22 cellular contexts compared by ENCODE assay signal in genomic region chr5:172251419-172251818, GRCh38.
DNase-seq lines count a peak whose midpoint lies in the region; ATAC-seq and TF ChIP-seq lines count a peak whose summit lies in the region.
"Had no signal": no experiment of that assay in that cellular context is flagged by ENCODE, and none has a peak within 500 bp of the region (broad histone marks: within the 10 kb centered on the region; RNA-seq: fewer than 3 reads in every experiment).

No MANE protein-coding gene starts in this region.

- H3K4me3 Mint-ChIP-seq in central memory CD8-positive, alpha-beta T cell = no peak overlapping the region
- H3K4me3 Mint-ChIP-seq: CD14-positive monocyte; CD4-positive, alpha-beta memory T cell; CD4-positive, CD25-positive, alpha-beta regulatory T cell; CD8-positive, alpha-beta memory T cell had no signal

- CTCF ChIA-PET in HEK293 (lab: Yijun Ruan, JAX) (no interaction called here), HEK293T (lab: Yijun Ruan, JAX) (no interaction called here)

- peaks cover 17% of the 10 kb centered on the region for H3K4me1 Mint-ChIP-seq in central memory CD8-positive, alpha-beta T cell
- H3K4me1 Mint-ChIP-seq: CD14-positive monocyte had no signal

- no peaks in the 10 kb centered on the region for H3K36me3 Mint-ChIP-seq in central memory CD8-positive, alpha-beta T cell (ENCODE audit: insufficient read depth)

- POLR2A ChIA-PET in HEK293 (lab: Yijun Ruan, JAX) (interaction anchor here (0.6 kb wide), 1 partner anchor 44 kb away, joined by 3 read pairs; no protein-coding TSS in a partner anchor), HEK293T (lab: Yijun Ruan, JAX) (no interaction called here)

- H3K4me1 ChIP-seq in HEK293 (ENCODE audit: control insufficient read depth, insufficient read depth, low read length) = no peaks in the 10 kb centered on the region
- H3K4me1 ChIP-seq: BE2C, BLaER1 had no signal

- ATAC-seq in central memory CD8-positive, alpha-beta T cell (replicated peaks; ENCODE audit: extremely low read depth, poor library complexity, severe bottlenecking) = no peak
- no peak for ATAC-seq in HG03442 (IDR thresholded peaks at IDR 0.05; ENCODE audit: unreplicated experiment)
- ATAC-seq in GM18519 (IDR thresholded peaks at IDR 0.05; ENCODE audit: low FRiP score, unreplicated experiment) = no peak

- no peaks in the 10 kb centered on the region for H3K27me3 Mint-ChIP-seq in central memory CD8-positive, alpha-beta T cell
- H3K27me3 Mint-ChIP-seq: CD4-positive, alpha-beta memory T cell; CD4-positive, CD25-positive, alpha-beta regulatory T cell; CD8-positive, alpha-beta memory T cell had no signal

- peaks cover 5% of the 10 kb centered on the region for H3K9me3 Mint-ChIP-seq in central memory CD8-positive, alpha-beta T cell

- H3K9me3 ChIP-seq in HEK293 (ENCODE audit: control insufficient read depth, insufficient read depth, low read depth, low read length) = no peaks in the 10 kb centered on the region
- H3K9me3 ChIP-seq: BE2C had no signal

- TF ChIP-seq CTCF in HEK293 (tag by site-specific recombination; IDR thresholded peaks at IDR 0.05) = no peak

- no peak overlapping the region for H3K27ac ChIP-seq in HEK293 (ENCODE audit: extremely low read depth, low read depth, low read length)
- H3K27ac ChIP-seq: BLaER1 had no signal

- H3K4me3 ChIP-seq in HEK293 (ENCODE audit: low read depth, low read length) = no peak overlapping the region
- H3K4me3 ChIP-seq: BLaER1 had no signal

- peak overlapping the region; percentile 53 for H3K27ac Mint-ChIP-seq in central memory CD8-positive, alpha-beta T cell (ENCODE audit: low read depth)
- H3K27ac Mint-ChIP-seq: CD4-positive, alpha-beta memory T cell; CD4-positive, CD25-positive, alpha-beta regulatory T cell; CD8-positive, alpha-beta memory T cell had no signal

- H3K36me3 ChIP-seq in HEK293 (ENCODE audit: control insufficient read depth in 2 of 2, insufficient read depth in 1 of 2, low read length in 2 of 2) = peaks cover 0 to 10% of the 10 kb centered on the region in 2 experiments; a peak in 2 of 3 replicates

- DNase-seq in HEK293T (ENCODE audit: extremely low spot score) = no peak
- no peak for DNase-seq in central memory CD8-positive, alpha-beta T cell (ENCODE audit: low spot score in 2 of 2)
- DNase-seq: 8988T; ACHN; BE2C; C1 segment of cervical spinal cord; CD4-positive, alpha-beta memory T cell; CD4-positive, CD25-positive, alpha-beta regulatory T cell; CD8-positive, alpha-beta memory T cell; COR-L47; DMS 273 treated with DMSO at 0.1 percent for 48 hours; DMS153; DMS53; DMS79; DND-41; EL; GDM1 had no signal

TF ChIP-seq in HEK293, 187 proteins besides CTCF, POLR2A, EP300 and RAD21:
- TF ChIP-seq ZNF175 (tag by site-specific recombination; IDR thresholded peaks at IDR 0.05) = no peak
- TF ChIP-seq, protein P1, sequence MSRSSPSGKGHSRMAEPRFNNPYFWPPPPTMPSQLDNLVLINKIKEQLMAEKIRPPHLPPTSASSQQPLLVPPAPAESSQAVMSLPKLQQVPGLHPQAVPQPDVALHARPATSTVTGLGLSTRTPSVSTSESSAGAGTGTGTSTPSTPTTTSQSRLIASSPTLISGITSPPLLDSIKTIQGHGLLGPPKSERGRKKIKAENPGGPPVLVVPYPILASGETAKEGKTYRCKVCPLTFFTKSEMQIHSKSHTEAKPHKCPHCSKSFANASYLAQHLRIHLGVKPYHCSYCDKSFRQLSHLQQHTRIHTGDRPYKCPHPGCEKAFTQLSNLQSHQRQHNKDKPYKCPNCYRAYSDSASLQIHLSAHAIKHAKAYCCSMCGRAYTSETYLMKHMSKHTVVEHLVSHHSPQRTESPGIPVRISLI (tag by site-specific recombination; IDR thresholded peaks at IDR 0.05) = 0 out of 2 replicates have a peak, but pooled peaks have one; percentile 30
- no peak for TF ChIP-seq ZNF19 (tag by site-specific recombination; IDR thresholded peaks at IDR 0.05; ENCODE audit: low read depth)
- no peak for TF ChIP-seq ZBTB17 (tag by site-specific recombination; IDR thresholded peaks at IDR 0.05)
- no peak for TF ChIP-seq ZNF530 (tag by site-specific recombination; IDR thresholded peaks at IDR 0.05; ENCODE audit: low read depth)
- peak; percentile 75; the same call in 1 of the 2 replicates for TF ChIP-seq ZNF791 (tag by site-specific recombination; IDR thresholded peaks at IDR 0.05)
- TF ChIP-seq TRIM28 (IDR thresholded peaks at IDR 0.05; ENCODE audit: borderline replicate concordance, low read length) = peak; percentile 73; the same call in 1 of the 2 replicates
- TF ChIP-seq KLF8 (tag by site-specific recombination; IDR thresholded peaks at IDR 0.05) = peak; percentile 41; the same call in 1 of the 2 replicates
- no peak for TF ChIP-seq ZNF514 (tag by site-specific recombination; IDR thresholded peaks at IDR 0.05)
- no peak for TF ChIP-seq ZNF350 (tag by site-specific recombination; IDR thresholded peaks at IDR 0.05)
- peak; percentile 98 for TF ChIP-seq SETDB1 (IDR thresholded peaks at IDR 0.05; ENCODE audit: insufficient read length, low read length)

TF ChIP-seq in HEK293T, 16 proteins besides CTCF, POLR2A, EP300 and RAD21:
- TF ChIP-seq TARDBP (IDR thresholded peaks at IDR 0.05) (no peak), ZNF384 (IDR thresholded peaks at IDR 0.05) (0 out of 2 replicates have a peak, but pooled peaks have one; percentile 24)
